In genomic region chr3:112327371-112327951, GRCh38 we compare ENCODE assay signal across 8 cellular contexts. TPM values are rescaled to one million over a fixed set of nuclear protein-coding genes. Genes with fewer than 3 reads are reported as not detected.
A peak's percentile ranks its signal among the peaks of the same experiment; 100 is the strongest.
DNase-seq lines count a peak whose midpoint lies in the region; ATAC-seq and TF ChIP-seq lines count a peak whose summit lies in the region.

No MANE protein-coding gene starts in this region.

- no peaks in the 10 kb centered on the region for H3K9me3 ChIP-seq in trophoblast cell (ENCODE audit: insufficient read depth, low read depth, low read length)

- H3K9ac ChIP-seq in trophoblast cell (ENCODE audit: low read length): no peak overlapping the region

- H3K18ac ChIP-seq in trophoblast cell (ENCODE audit: low read length): no peak overlapping the region

- no peak overlapping the region for H3K14ac ChIP-seq in trophoblast cell (ENCODE audit: low read length)

- H2BK12ac ChIP-seq in trophoblast cell (ENCODE audit: low read length): no peak overlapping the region

- H4K8ac ChIP-seq in trophoblast cell (ENCODE audit: low read depth, low read length): no peak overlapping the region

- H3K4me1 ChIP-seq in trophoblast cell (ENCODE audit: control insufficient read depth in 1 of 2, insufficient read depth in 2 of 2, low read length in 2 of 2): no peaks in the 10 kb centered on the region

- no peak overlapping the region for H2BK120ac ChIP-seq in trophoblast cell (ENCODE audit: insufficient read depth, low read length, poor library complexity)

- no peak overlapping the region for H2BK5ac ChIP-seq in trophoblast cell (ENCODE audit: low read depth, low read length, poor library complexity)

- H3K4me2 ChIP-seq in trophoblast cell (ENCODE audit: low read length): no peak overlapping the region

- no peaks in the 10 kb centered on the region for H3K79me1 ChIP-seq in trophoblast cell (ENCODE audit: low read length)

- H2AK5ac ChIP-seq in trophoblast cell (ENCODE audit: low read length): no peak overlapping the region

- WGBS in trophoblast cell (ENCODE audit: extremely low coverage, insufficient coverage, insufficient read length): no CpG with 5 or more reads among the region's 2 CpGs

- H3K27ac ChIP-seq in trophoblast cell (ENCODE audit: low read depth, low read length): no peak overlapping the region

- H3K36me3 ChIP-seq in trophoblast cell (ENCODE audit: control insufficient read depth in 1 of 2, insufficient read depth in 2 of 2, low read length in 2 of 2): no peaks in the 10 kb centered on the region

- no peak overlapping the region for H2AFZ ChIP-seq in trophoblast cell (ENCODE audit: insufficient read depth, low read length, poor library complexity)

- H3K27me3 ChIP-seq in trophoblast cell (ENCODE audit: insufficient read depth, low read length): no peaks in the 10 kb centered on the region

- ATAC-seq in GM19023 (IDR thresholded peaks at IDR 0.05; ENCODE audit: unreplicated experiment): peak; percentile 88
- peak; percentile 96 for ATAC-seq in HG03095 (IDR thresholded peaks at IDR 0.05; ENCODE audit: unreplicated experiment)

- no peak overlapping the region for H3K23ac ChIP-seq in trophoblast cell (ENCODE audit: low read length)

- H4K12ac ChIP-seq in trophoblast cell (ENCODE audit: low read depth, low read length): no peak overlapping the region

- peak; percentile 77 for DNase-seq in DMS 273 (lab: John Stamatoyannopoulos, UW; ENCODE audit: unreplicated experiment)
- peak; percentile 40 for DNase-seq in NCI-H2107 (lab: John Stamatoyannopoulos, UW)
- DNase-seq in foreskin fibroblast: peak; percentile 26 to 69
- DNase-seq in trophoblast cell: peak; percentile 55 to 85
- DNase-seq in OCI-M2 (lab: John Stamatoyannopoulos, UW; ENCODE audit: unreplicated experiment): no peak

- no peak overlapping the region for H4K91ac ChIP-seq in trophoblast cell (ENCODE audit: low read depth, low read length)

- TF ChIP-seq CTCF in WI38 (IDR thresholded peaks at IDR 0.05; ENCODE audit: low read depth, low read length) (peak; percentile 33; the same call in 1 of the 2 replicates), foreskin fibroblast (IDR thresholded peaks at IDR 0.05; ENCODE audit: low read depth, low read length) (peak; percentile 67)

- H3K4ac ChIP-seq in trophoblast cell (ENCODE audit: low read depth, low read length): no peak overlapping the region

- H3K79me2 ChIP-seq in trophoblast cell (ENCODE audit: control insufficient read depth, insufficient read depth, low read length, poor library complexity): no peaks in the 10 kb centered on the region

- H3K4me3 ChIP-seq in WI38 (ENCODE audit: low read depth, low read length): no peak overlapping the region
- H3K4me3 ChIP-seq in foreskin fibroblast (ENCODE audit: low read depth in 1 of 2, low read length in 2 of 2): no peak overlapping the region
- no peak overlapping the region for H3K4me3 ChIP-seq in trophoblast cell (ENCODE audit: low read depth, low read length)

RNA-seq across cellular contexts. Expression of gene CD200, which starts 5.5 kb away (rescaled TPM):
- 7.8 TPM in 2 replicates for polyA plus RNA-seq in trophoblast cell (2013)

RNA-seq across cellular contexts. Expression of gene SLC9C1, which starts 33.4 kb away (rescaled TPM):
- polyA plus RNA-seq in trophoblast cell (2013): not detected in 2 replicates
